8 cellular contexts compared by ENCODE assay signal in genomic region chr17:65198653-65199382, GRCh38.
A peak's percentile ranks its signal among the peaks of the same experiment; 100 is the strongest.
DNase-seq lines count a peak whose midpoint lies in the region; ATAC-seq and TF ChIP-seq lines count a peak whose summit lies in the region.

No MANE protein-coding gene starts in this region.

- TF ChIP-seq CTCF in activated B cell treated with CpG ODN at 0.5 μM for 24 hours (IDR thresholded peaks at IDR 0.05) (peak; percentile 78), glutamatergic neuron (IDR thresholded peaks at IDR 0.05; ENCODE audit: partially characterized antibody, unreplicated experiment) (peak; percentile 91)

- POLR2A ChIA-PET in activated B cell treated with CpG ODN at 0.5 μM for 24 hours (lab: Charles Lee) = interaction anchor here (1.0 kb wide), 1 partner anchor 34 kb away, joined by 3 read pairs; no protein-coding TSS in a partner anchor

- H3K27ac Mint-ChIP-seq in activated B cell treated with CpG ODN at 0.5 μM for 24 hours = peak overlapping the region; percentile 8
- H3K27ac Mint-ChIP-seq in glutamatergic neuron (ENCODE audit: unreplicated experiment) = no peak overlapping the region

- intact Hi-C loops in activated B cell treated with CpG ODN at 0.5 μM for 24 hours (cut with micrococcal nuclease) = loop anchor here (1.0 to 10.0 kb wide), 9 partner anchors 42 to 423 kb away; partner anchors contain the start of gene RGS9

- H3K36me3 Mint-ChIP-seq in activated B cell treated with CpG ODN at 0.5 μM for 24 hours (ENCODE audit: low read depth) (no peaks in the 10 kb centered on the region), glutamatergic neuron (ENCODE audit: unreplicated experiment) (no peaks in the 10 kb centered on the region)

- H3K4me3 Mint-ChIP-seq in activated B cell treated with CpG ODN at 0.5 μM for 24 hours = no peak overlapping the region
- no peak overlapping the region for H3K4me3 Mint-ChIP-seq in glutamatergic neuron (ENCODE audit: unreplicated experiment)

- CTCF ChIA-PET in activated B cell treated with CpG ODN at 0.5 μM for 24 hours (lab: Charles Lee) = interaction anchor here (0.8 to 1.5 kb wide), 9 partner anchors 12 to 350 kb away, joined by 3 to 7 read pairs (median 3); partner anchors contain the start of gene GNA13

- H3K27me3 Mint-ChIP-seq in activated B cell treated with CpG ODN at 0.5 μM for 24 hours = peaks cover 2% of the 10 kb centered on the region
- no peaks in the 10 kb centered on the region for H3K27me3 Mint-ChIP-seq in glutamatergic neuron (ENCODE audit: unreplicated experiment)

- H3K4me1 Mint-ChIP-seq in activated B cell treated with CpG ODN at 0.5 μM for 24 hours (no peaks in the 10 kb centered on the region), glutamatergic neuron (ENCODE audit: low read depth, unreplicated experiment) (peaks cover 1% of the 10 kb centered on the region)

- peak; percentile 68 for ATAC-seq in GM19455 (IDR thresholded peaks at IDR 0.05; ENCODE audit: unreplicated experiment)
- ATAC-seq in activated B cell treated with CpG ODN at 0.5 μM for 24 hours (ENCODE audit: low read depth) = peak; percentile 67

- H3K9me3 Mint-ChIP-seq in activated B cell treated with CpG ODN at 0.5 μM for 24 hours (no peaks in the 10 kb centered on the region), glutamatergic neuron (ENCODE audit: unreplicated experiment) (peaks cover 3% of the 10 kb centered on the region)

- DNase-seq in CD1c-positive myeloid dendritic cell (ENCODE audit: extremely low spot score) (peak; percentile 75), NCI-H2196 (lab: John Stamatoyannopoulos, UW; ENCODE audit: unreplicated experiment) (peak; percentile 74), activated B cell treated with CpG ODN at 0.5 μM for 24 hours (no peak), glutamatergic neuron (no peak), renal cortical epithelial cell (ENCODE audit: low read depth) (peak; percentile 77), GOT3 (lab: John Stamatoyannopoulos, UW) (no peak)
- DNase-seq in activated CD4-positive, alpha-beta T cell treated with anti-CD3 and anti-CD28 coated beads for 48 hours = no peak

Comparison
In these comparisons a context has a peak if more than half of its experiments do, and no peak if none do; other contexts are left out.
1. DNase-seq: peak in CD1c-positive myeloid dendritic cell (single experiment), NCI-H2196 (single experiment) and renal cortical epithelial cell (single experiment); none in activated B cell treated with CpG ODN at 0.5 μM for 24 hours (single experiment), glutamatergic neuron (single experiment), GOT3 (single experiment) and activated CD4-positive, alpha-beta T cell treated with anti-CD3 and anti-CD28 coated beads for 48 hours (single experiment).